In genomic region chr7:22858640-22859561, GRCh38 we compare ENCODE assay signal across 9 cellular contexts. TPM values are rescaled to one million over a fixed set of nuclear protein-coding genes. Genes with fewer than 3 reads are reported as not detected.
DNase-seq lines count a peak whose midpoint lies in the region; ATAC-seq and TF ChIP-seq lines count a peak whose summit lies in the region.
"Had no signal": no experiment of that assay in that cellular context is flagged by ENCODE, and none has a peak within 500 bp of the region (broad histone marks: within the 10 kb centered on the region; RNA-seq: fewer than 3 reads in every experiment).

No MANE protein-coding gene starts in this region.

- DNase-seq in Calu3: no peak
- DNase-seq in astrocyte of the spinal cord (ENCODE audit: low read depth, low spot score): peak; percentile 98
- DNase-seq in RPMI8226: no peak

- ATAC-seq in GM18909 (IDR thresholded peaks at IDR 0.05; ENCODE audit: poor library complexity, unreplicated experiment) (no peak), HG02588 (IDR thresholded peaks at IDR 0.05; ENCODE audit: unreplicated experiment) (no peak), HG03520 (IDR thresholded peaks at IDR 0.05; ENCODE audit: unreplicated experiment) (no peak)

- no peaks in the 10 kb centered on the region for H4K20me1 ChIP-seq in KMS-11 (ENCODE audit: insufficient read depth)

- CTCF ChIA-PET in Calu3 (lab: Charles Lee): no interaction called here

- H3K4me3 Mint-ChIP-seq in Calu3 (ENCODE audit: low read depth, unreplicated experiment): no peak overlapping the region

- in situ Hi-C loops in astrocyte of the spinal cord (cut with HindIII; ENCODE audit: low sequenced_read_pairs): no loop called here

- H3K4me2 ChIP-seq in KMS-11: no peak overlapping the region

- no peak overlapping the region for H2AFZ ChIP-seq in KMS-11 (ENCODE audit: low read depth)

- H3K27me3 Mint-ChIP-seq in Calu3 (ENCODE audit: unreplicated experiment): no peaks in the 10 kb centered on the region

- H3K79me2 ChIP-seq in KMS-11 (ENCODE audit: insufficient read depth, low read depth): peaks cover 20% of the 10 kb centered on the region

- no peaks in the 10 kb centered on the region for H3K9me3 Mint-ChIP-seq in Calu3 (ENCODE audit: low read depth, unreplicated experiment)

- H3K9me3 ChIP-seq in muscle layer of duodenum (ENCODE audit: control insufficient read depth in 1 of 2, low read length in 2 of 2): no peaks in the 10 kb centered on the region

- peaks cover 53% of the 10 kb centered on the region for H3K36me3 Mint-ChIP-seq in Calu3 (ENCODE audit: insufficient read depth, unreplicated experiment)

- H3K36me3 ChIP-seq in KMS-11 (ENCODE audit: insufficient read depth): peaks cover 6% of the 10 kb centered on the region; the same call in 1 of the 2 replicates
- peaks cover 3 to 13% of the 10 kb centered on the region in 2 donors for H3K36me3 ChIP-seq in muscle layer of duodenum (ENCODE audit: control insufficient read depth in 1 of 2, insufficient read depth in 2 of 2, low read length in 2 of 2)
- H3K36me3 ChIP-seq: cardiac muscle cell had no signal

- no peak overlapping the region for H3K4me3 ChIP-seq in KMS-11 (IDR thresholded peaks at IDR 0.05; ENCODE audit: insufficient read depth, low read depth, low read length)
- no peak overlapping the region for H3K4me3 ChIP-seq in astrocyte of the spinal cord (ENCODE audit: low read depth, low read length)
- no peak overlapping the region for H3K4me3 ChIP-seq in muscle layer of duodenum (ENCODE audit: low read depth in 1 of 2, low read length in 2 of 2)
- H3K4me3 ChIP-seq: cardiac muscle cell had no signal

- TF ChIP-seq CTCF in Calu3 (IDR thresholded peaks at IDR 0.05; ENCODE audit: unreplicated experiment) (no peak), KMS-11 (conservative IDR thresholded peaks at IDR 0.05; ENCODE audit: low read depth, low read length) (no peak), astrocyte of the spinal cord (IDR thresholded peaks at IDR 0.05; ENCODE audit: low read depth, low read length) (no peak)

- intact Hi-C loops in Calu3 (cut with micrococcal nuclease; ENCODE audit: unreplicated experiment): loop anchor here (10.0 kb wide), 1 partner anchor 304 kb away; no protein-coding TSS in a partner anchor

- H3K27ac Mint-ChIP-seq in Calu3 (ENCODE audit: unreplicated experiment): peak overlapping the region; percentile 44

- H3K4me1 ChIP-seq in KMS-11 (ENCODE audit: low read depth, poor library complexity, severe bottlenecking) (peaks cover 20% of the 10 kb centered on the region), muscle layer of duodenum (ENCODE audit: control insufficient read depth in 1 of 2, insufficient read depth in 2 of 2, low read length in 2 of 2) (peaks cover 4 to 17% of the 10 kb centered on the region in 2 donors)

- H3K27ac ChIP-seq in KMS-11 (peak overlapping the region; percentile 37; the same call in 1 of the 2 replicates), muscle layer of duodenum (ENCODE audit: low read length) (peak overlapping the region; percentile 62)
- H3K27ac ChIP-seq: cardiac muscle cell had no signal

- BruUV-seq in Calu3 (replicated peaks; lab: Mats Ljungman, UMichigan): no TSS peak

- H3K4me1 Mint-ChIP-seq in Calu3 (ENCODE audit: low read depth, unreplicated experiment): peaks cover 14% of the 10 kb centered on the region

- H3K9ac ChIP-seq in KMS-11: no peak overlapping the region

- H3K27me3 ChIP-seq in KMS-11 (ENCODE audit: insufficient read depth, low read depth) (no peaks in the 10 kb centered on the region), muscle layer of duodenum (ENCODE audit: low read depth, low read length) (no peaks in the 10 kb centered on the region)
- H3K27me3 ChIP-seq: cardiac muscle cell had no signal

RNA-seq across cellular contexts. Expression of gene TOMM7, which starts 36.3 kb away (rescaled TPM):
- 272 and 290 TPM in 2 replicates for total RNA-seq in Calu3 (2022)
